ENCODE assay signal across 8 cellular contexts in the genomic region with DNA sequence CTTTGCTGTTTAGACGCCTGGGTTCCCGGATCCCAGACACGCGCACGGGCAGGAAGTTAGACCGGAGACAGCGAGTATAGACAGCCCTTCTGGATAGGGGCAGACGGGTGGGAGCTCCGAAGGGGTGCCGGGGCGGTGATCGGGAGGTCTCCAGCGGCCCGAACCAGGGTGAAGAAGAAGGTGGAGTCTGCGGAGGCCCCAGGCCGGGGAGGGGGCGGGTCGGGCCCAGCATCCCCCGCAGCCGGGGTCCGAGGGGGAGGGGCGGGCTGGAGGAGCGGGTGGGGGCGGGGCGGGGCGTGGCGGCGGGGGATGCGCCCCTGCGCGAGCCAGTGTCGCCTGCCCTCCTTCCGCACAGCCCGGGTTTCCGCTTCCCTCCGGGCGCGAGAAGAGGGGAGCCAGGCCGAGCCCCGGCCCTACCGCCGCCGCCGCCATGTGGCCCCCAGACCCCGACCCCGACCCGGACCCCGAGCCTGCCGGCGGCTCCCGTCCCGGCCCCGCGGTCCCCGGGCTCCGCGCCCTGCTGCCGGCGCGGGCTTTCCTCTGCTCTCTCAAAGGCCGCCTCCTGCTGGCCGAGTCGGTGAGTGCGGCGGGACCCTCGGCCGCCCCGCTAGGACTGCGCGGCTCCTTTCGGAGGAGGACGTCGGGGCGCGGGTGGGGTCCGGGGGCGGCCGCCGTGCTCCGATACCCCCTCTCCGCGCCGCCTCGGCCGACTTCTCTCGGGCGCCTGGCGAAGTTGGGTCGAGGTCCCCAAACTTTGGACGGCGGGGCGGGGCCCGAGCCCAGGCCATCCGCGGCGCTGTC. TPM values are rescaled to one million over a fixed set of nuclear protein-coding genes. Genes with fewer than 3 reads are reported as not detected.
DNase-seq lines count a peak whose midpoint lies in the region; ATAC-seq, FAIRE-seq and TF ChIP-seq lines count a peak whose summit lies in the region.

A gene with protein sequence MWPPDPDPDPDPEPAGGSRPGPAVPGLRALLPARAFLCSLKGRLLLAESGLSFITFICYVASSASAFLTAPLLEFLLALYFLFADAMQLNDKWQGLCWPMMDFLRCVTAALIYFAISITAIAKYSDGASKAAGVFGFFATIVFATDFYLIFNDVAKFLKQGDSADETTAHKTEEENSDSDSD (plus strand): TSS at position 329 of the 801 bp plus-strand sequence. CDS start 102 bp downstream, at position 431.

- 0 out of 2 replicates have a peak within 1 kb of the TSS, but pooled peaks have one; percentile 8 for H3K27ac ChIP-seq in KMS-11
- H3K27ac ChIP-seq in small intestine (ENCODE audit: low read depth in 1 of 2, low read length in 1 of 2), result peak within 1 kb of the TSS; percentile 67 to 83

- no peaks in the 10 kb centered on the region for H4K20me1 ChIP-seq in KMS-11 (ENCODE audit: insufficient read depth)

- DNase-seq in CMK (ENCODE audit: low read depth) (peak; percentile 47), T-helper 22 cell (ENCODE audit: low read depth) (peak; percentile 45), astrocyte of the hippocampus (ENCODE audit: low read depth, low spot score) (peak; percentile 92), small intestine (peak; percentile 29), NCI-H2107 (lab: John Stamatoyannopoulos, UW) (no peak)

- H3K9ac ChIP-seq in KMS-11, result peak within 1 kb of the TSS; percentile 52; the same call in 1 of the 2 replicates

- H3K4me1 ChIP-seq in KMS-11 (ENCODE audit: low read depth, poor library complexity, severe bottlenecking), result peaks cover 23% of the 10 kb centered on the region
- no peaks in the 10 kb centered on the region for H3K4me1 ChIP-seq in small intestine (ENCODE audit: control insufficient read depth in 2 of 2, insufficient read depth in 1 of 2, low read depth in 1 of 2, low read length in 1 of 2)

- peak within 1 kb of the TSS; percentile 72 for H2AFZ ChIP-seq in KMS-11 (ENCODE audit: low read depth)

- no peaks in the 10 kb centered on the region for H3K79me2 ChIP-seq in KMS-11 (ENCODE audit: insufficient read depth, low read depth)

- no peak within 1 kb of the TSS for H3K4me3 ChIP-seq in KMS-11 (IDR thresholded peaks at IDR 0.05; ENCODE audit: insufficient read depth, low read depth, low read length)
- H3K4me3 ChIP-seq in iPS-11a (ENCODE audit: low read depth, low read length), result peak within 1 kb of the TSS; percentile 62
- peak within 1 kb of the TSS; percentile 59 to 73 for H3K4me3 ChIP-seq in small intestine (ENCODE audit: low read depth in 1 of 2, low read length in 2 of 2)

- TF ChIP-seq CTCF in KMS-11 (conservative IDR thresholded peaks at IDR 0.05; ENCODE audit: low read depth, low read length), result peak; percentile 51

- no peaks in the 10 kb centered on the region; the same call in 1 of the 2 replicates for H3K27me3 ChIP-seq in KMS-11 (ENCODE audit: insufficient read depth, low read depth)
- H3K27me3 ChIP-seq in small intestine (ENCODE audit: control insufficient read depth in 2 of 2, insufficient read depth in 2 of 2, low read length in 2 of 2), result no peaks in the 10 kb centered on the region

- no peaks in the 10 kb centered on the region for H3K9me3 ChIP-seq in small intestine (ENCODE audit: control insufficient read depth, low read depth)

- WGBS in small intestine, 3 donors, result 0 to 1% (median 1%) methylated on average over 57 to 96 of the region's 96 CpGs

- ATAC-seq in GM21367 (IDR thresholded peaks at IDR 0.05; ENCODE audit: unreplicated experiment), result peak; percentile 36

- FAIRE-seq in small intestine (lab: Jason Lieb, UNC), result no peak

- H3K4me2 ChIP-seq in KMS-11, result peak within 1 kb of the TSS; percentile 71

- no peaks in the 10 kb centered on the region for H3K36me3 ChIP-seq in KMS-11 (ENCODE audit: insufficient read depth)
- no peaks in the 10 kb centered on the region for H3K36me3 ChIP-seq in small intestine (ENCODE audit: control insufficient read depth in 2 of 2, insufficient read depth in 2 of 2, low read length in 2 of 2)

RNA-seq across cellular contexts. Expression of the gene that starts here (rescaled TPM):
- polyA plus RNA-seq in small intestine, result 10 to 100 TPM in 1 of 3 donors, 1 to 10 TPM in 2; 2.2 to 12.8 (median 9.2) TPM
